ENCODE assay signal across 1 cellular context in genomic region chr18:2325308-2325849, GRCh38.
A peak's percentile ranks its signal among the peaks of the same experiment; 100 is the strongest.
TF ChIP-seq lines count a peak whose summit lies in the region.

No MANE protein-coding gene starts in this region.

TF ChIP-seq in K562, 482 proteins besides CTCF, POLR2A, EP300 and RAD21 (continued from another document and continues in another):
- peak; percentile 56; the same call in 1 of the 2 replicates for TF ChIP-seq MYNN (IDR thresholded peaks at IDR 0.05)
- no peak for TF ChIP-seq MYNN (CRISPR knock-in tag; IDR thresholded peaks at IDR 0.05)
- TF ChIP-seq STAT5B (CRISPR knock-in tag; IDR thresholded peaks at IDR 0.05): no peak
- peak; percentile 40; the same call in 1 of the 2 replicates for TF ChIP-seq MYC (IDR thresholded peaks at IDR 0.05; ENCODE audit: low read depth, low read length)
- TF ChIP-seq MYC (CRISPR knock-in tag; IDR thresholded peaks at IDR 0.05; ENCODE audit: borderline replicate concordance, low read depth): no peak
- TF ChIP-seq ZFX (CRISPR knock-in tag; IDR thresholded peaks at IDR 0.05): no peak; the same call in 1 of the 2 replicates
- TF ChIP-seq POLR2H (tag; IDR thresholded peaks at IDR 0.05; ENCODE audit: low read depth): no peak
- TF ChIP-seq ZNF134 (CRISPR knock-in tag; conservative IDR thresholded peaks at IDR 0.05): 0 out of 2 replicates have a peak, but pooled peaks have one; percentile 37
- no peak for TF ChIP-seq NELFE (IDR thresholded peaks at IDR 0.05; ENCODE audit: insufficient read depth, insufficient read length)
- peak; percentile 98 for TF ChIP-seq TRIM24 (IDR thresholded peaks at IDR 0.05)
- TF ChIP-seq BRD9 (IDR thresholded peaks at IDR 0.05; ENCODE audit: low read depth, partially characterized antibody): peak; percentile 95
- TF ChIP-seq GATAD2B (IDR thresholded peaks at IDR 0.05; ENCODE audit: borderline replicate concordance): peak; percentile 84; the same call in 1 of the 2 replicates
- 0 out of 2 replicates have a peak, but pooled peaks have one; percentile 39 for TF ChIP-seq IFI16 (CRISPR knock-in tag; IDR thresholded peaks at IDR 0.05)
- TF ChIP-seq SMARCC2 (IDR thresholded peaks at IDR 0.05; ENCODE audit: low read depth): peak; percentile 90
- no peak for TF ChIP-seq ZNF586 (CRISPR knock-in tag; conservative IDR thresholded peaks at IDR 0.05)
- peak; percentile 78 for TF ChIP-seq POLR2AphosphoS5 (IDR thresholded peaks at IDR 0.05; ENCODE audit: control insufficient read depth, insufficient read depth, low read depth, low read length)
- peak; percentile 37; the same call in 1 of the 2 replicates for TF ChIP-seq CBX1 (IDR thresholded peaks at IDR 0.05; ENCODE audit: low read depth)
- TF ChIP-seq PRDM10 (IDR thresholded peaks at IDR 0.05; ENCODE audit: partially characterized antibody): no peak
- no peak for TF ChIP-seq ZZZ3 (IDR thresholded peaks at IDR 0.05)
- TF ChIP-seq CREB5 (CRISPR knock-in tag; IDR thresholded peaks at IDR 0.05): no peak
- TF ChIP-seq MAFK (IDR thresholded peaks at IDR 0.05; ENCODE audit: low read length): peak; percentile 60
- TF ChIP-seq ZNF79 (CRISPR knock-in tag; IDR thresholded peaks at IDR 0.05; ENCODE audit: low read depth): 0 out of 2 replicates have a peak, but pooled peaks have one; percentile 39
- TF ChIP-seq RREB1 (CRISPR knock-in tag; IDR thresholded peaks at IDR 0.05): no peak
- peak; percentile 58 for TF ChIP-seq CXXC5 (CRISPR knock-in tag; IDR thresholded peaks at IDR 0.05)
- no peak for TF ChIP-seq ZNF77 (CRISPR knock-in tag; IDR thresholded peaks at IDR 0.05)
- TF ChIP-seq MTA2 (IDR thresholded peaks at IDR 0.05; ENCODE audit: low read depth): peak; percentile 86
- peak; percentile 56; the same call in 1 of the 2 replicates for TF ChIP-seq GTF2E2 (tag; IDR thresholded peaks at IDR 0.05)
- peak; percentile 94 for TF ChIP-seq FOXM1 (IDR thresholded peaks at IDR 0.05; ENCODE audit: low read depth)
- no peak for TF ChIP-seq FOXM1 (CRISPR knock-in tag; IDR thresholded peaks at IDR 0.05; ENCODE audit: low read depth)
- TF ChIP-seq ELF2 (CRISPR knock-in tag; IDR thresholded peaks at IDR 0.05): no peak
- no peak for TF ChIP-seq E2F5 (CRISPR knock-in tag; IDR thresholded peaks at IDR 0.05)
- TF ChIP-seq EZH2 (IDR thresholded peaks at IDR 0.05; ENCODE audit: borderline replicate concordance, low read depth, low read length): no peak
- TF ChIP-seq CHD1 (IDR thresholded peaks at IDR 0.05; ENCODE audit: low read length): no peak
- TF ChIP-seq ZNF316 (IDR thresholded peaks at IDR 0.05): peak; percentile 78
- TF ChIP-seq BACH1 (tag; IDR thresholded peaks at IDR 0.05): 0 out of 2 replicates have a peak, but pooled peaks have one; percentile 58
- TF ChIP-seq PKNOX1 (IDR thresholded peaks at IDR 0.05): peak; percentile 15; the same call in 1 of the 2 replicates
- TF ChIP-seq ZBTB33 (CRISPR knock-in tag; IDR thresholded peaks at IDR 0.05): no peak
- peak; percentile 94 for TF ChIP-seq HMBOX1 (IDR thresholded peaks at IDR 0.05)
- peak; percentile 74 for TF ChIP-seq NEUROD1 (IDR thresholded peaks at IDR 0.05; ENCODE audit: borderline replicate concordance, low read depth, low read length, partially characterized antibody)
- no peak for TF ChIP-seq ZNF431 (CRISPR knock-in tag; IDR thresholded peaks at IDR 0.05)
- TF ChIP-seq POU5F1 (IDR thresholded peaks at IDR 0.05; ENCODE audit: borderline replicate concordance, low read depth, low read length, partially characterized antibody): no peak
- 0 out of 2 replicates have a peak, but pooled peaks have one; percentile 31 for TF ChIP-seq ZNF197 (CRISPR knock-in tag; IDR thresholded peaks at IDR 0.05; ENCODE audit: low read depth)
- no peak for TF ChIP-seq ELF4 (CRISPR knock-in tag; IDR thresholded peaks at IDR 0.05)
